1 cellular context compared by ENCODE assay signal in the genomic region with DNA sequence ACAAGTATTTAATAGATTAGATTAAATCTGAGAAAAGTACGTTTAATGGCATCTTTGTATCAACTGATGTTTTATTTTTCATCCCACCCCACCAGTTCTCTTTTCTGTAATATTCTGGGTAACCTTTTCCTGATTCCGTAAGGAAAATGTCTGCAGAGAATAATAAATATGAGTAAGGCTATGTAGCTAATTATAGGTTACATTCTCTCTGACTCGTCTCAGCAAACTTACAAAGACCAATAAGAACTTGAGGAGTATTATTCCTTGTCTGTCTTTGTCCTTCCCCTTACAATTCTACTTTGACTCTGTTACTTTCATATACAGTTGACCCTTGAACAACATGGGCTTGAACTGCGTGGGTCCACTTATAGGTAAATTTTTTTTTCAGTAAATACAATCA.
TF ChIP-seq lines count a peak whose summit lies in the region.

No MANE protein-coding gene starts in this region.

TF ChIP-seq in IMR-90, 13 proteins besides CTCF, POLR2A, EP300 and RAD21 (continued from another document):
- TF ChIP-seq, protein P1, sequence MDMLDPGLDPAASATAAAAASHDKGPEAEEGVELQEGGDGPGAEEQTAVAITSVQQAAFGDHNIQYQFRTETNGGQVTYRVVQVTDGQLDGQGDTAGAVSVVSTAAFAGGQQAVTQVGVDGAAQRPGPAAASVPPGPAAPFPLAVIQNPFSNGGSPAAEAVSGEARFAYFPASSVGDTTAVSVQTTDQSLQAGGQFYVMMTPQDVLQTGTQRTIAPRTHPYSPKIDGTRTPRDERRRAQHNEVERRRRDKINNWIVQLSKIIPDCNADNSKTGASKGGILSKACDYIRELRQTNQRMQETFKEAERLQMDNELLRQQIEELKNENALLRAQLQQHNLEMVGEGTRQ (IDR thresholded peaks at IDR 0.05; ENCODE audit: low read depth, low read length): no peak
- no peak for TF ChIP-seq MAFK (IDR thresholded peaks at IDR 0.05; ENCODE audit: low read depth, low read length)
- TF ChIP-seq, protein P2, sequence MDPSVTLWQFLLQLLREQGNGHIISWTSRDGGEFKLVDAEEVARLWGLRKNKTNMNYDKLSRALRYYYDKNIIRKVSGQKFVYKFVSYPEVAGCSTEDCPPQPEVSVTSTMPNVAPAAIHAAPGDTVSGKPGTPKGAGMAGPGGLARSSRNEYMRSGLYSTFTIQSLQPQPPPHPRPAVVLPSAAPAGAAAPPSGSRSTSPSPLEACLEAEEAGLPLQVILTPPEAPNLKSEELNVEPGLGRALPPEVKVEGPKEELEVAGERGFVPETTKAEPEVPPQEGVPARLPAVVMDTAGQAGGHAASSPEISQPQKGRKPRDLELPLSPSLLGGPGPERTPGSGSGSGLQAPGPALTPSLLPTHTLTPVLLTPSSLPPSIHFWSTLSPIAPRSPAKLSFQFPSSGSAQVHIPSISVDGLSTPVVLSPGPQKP (IDR thresholded peaks at IDR 0.05; ENCODE audit: borderline replicate concordance, low read depth, low read length): no peak
